In the genomic region with DNA sequence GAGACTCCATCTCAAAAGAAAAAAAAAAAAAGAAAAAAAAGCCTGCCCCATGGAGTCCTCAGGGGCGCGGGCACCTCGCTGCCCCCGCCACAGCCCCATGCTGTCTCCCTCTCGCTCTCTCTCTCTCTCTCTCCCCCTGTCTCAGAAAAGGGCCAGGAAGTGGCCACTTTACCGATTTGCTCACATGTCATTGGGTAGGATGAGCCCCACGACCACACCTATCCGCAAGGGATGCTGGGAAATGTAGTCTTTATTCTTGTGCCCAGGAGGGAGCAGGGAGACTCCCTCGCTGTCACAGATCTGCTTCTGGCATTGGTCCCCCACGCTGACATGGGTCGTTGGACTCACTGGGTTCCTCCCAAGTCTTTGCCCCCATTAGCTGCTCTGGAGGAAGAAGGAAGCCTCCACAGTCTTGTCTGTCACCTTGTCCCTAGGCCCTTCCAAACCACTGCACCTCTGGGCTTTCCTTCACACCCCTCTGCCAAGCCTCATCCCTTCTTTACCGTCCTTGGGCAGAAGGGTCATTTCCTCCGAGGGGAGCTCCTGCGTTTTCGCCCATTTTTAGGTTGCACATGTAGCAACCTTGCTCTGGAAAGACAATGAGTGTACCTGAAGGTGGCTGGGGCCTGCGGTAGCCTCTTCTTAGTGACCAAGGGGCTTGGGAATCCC, we compare ENCODE assay signal across 11 cellular contexts. TPM values are rescaled to one million over a fixed set of nuclear protein-coding genes. Genes with fewer than 3 reads are reported as not detected.
DNase-seq lines count a peak whose midpoint lies in the region; TF ChIP-seq lines count a peak whose summit lies in the region.
"Had no signal": no experiment of that assay in that cellular context is flagged by ENCODE, and none has a peak within 500 bp of the region (broad histone marks: within the 10 kb centered on the region; RNA-seq: fewer than 3 reads in every experiment).

No MANE protein-coding gene starts in this region.

- no peak overlapping the region for H3K4ac ChIP-seq in mesendoderm (ENCODE audit: low read depth, low read length)

- no peak overlapping the region for H4K8ac ChIP-seq in mesendoderm (ENCODE audit: low read depth, low read length)

- TF ChIP-seq CTCF in GM20000 (IDR thresholded peaks at IDR 0.05; ENCODE audit: extremely low read depth, missing control alignments), result no peak
- TF ChIP-seq CTCF in WERI-Rb-1 (IDR thresholded peaks at IDR 0.05; ENCODE audit: low read depth, low read length), result no peak

- DNase-seq in NCI-H748 (lab: John Stamatoyannopoulos, UW; ENCODE audit: unreplicated experiment) (peak; percentile 65), NCI-H748 treated with DMSO at 0.1 percent for 48 hours (lab: John Stamatoyannopoulos, UW) (no peak), GM20000 (ENCODE audit: low spot score) (peak; percentile 36), WERI-Rb-1 (peak; percentile 4), mesendoderm (peak; percentile 78), occipital lobe (lab: John Stamatoyannopoulos, UW) (no peak), head of caudate nucleus (no peak), AML-193 (lab: John Stamatoyannopoulos, UW) (no peak)
- DNase-seq: heart left ventricle, Right ventricle myocardium superior, spleen had no signal

- no peaks in the 10 kb centered on the region for H3K79me2 ChIP-seq in mesendoderm (ENCODE audit: control insufficient read depth, insufficient read depth, low read length)

- intact Hi-C loops in head of caudate nucleus (cut with DNase I), result no loop called here

- H3K9me3 ChIP-seq in WERI-Rb-1 (ENCODE audit: severe bottlenecking), result peaks cover 18% of the 10 kb centered on the region
- H3K9me3 ChIP-seq: heart left ventricle, spleen had no signal

- H3K4me1 ChIP-seq in mesendoderm (ENCODE audit: control insufficient read depth, low read depth, low read length), result no peaks in the 10 kb centered on the region
- H3K4me1 ChIP-seq: heart left ventricle had no signal

- H3K36me3 ChIP-seq in WERI-Rb-1 (no peaks in the 10 kb centered on the region), mesendoderm (ENCODE audit: control insufficient read depth, insufficient read depth, low read length) (no peaks in the 10 kb centered on the region)
- H3K36me3 ChIP-seq: heart left ventricle, spleen had no signal

- H2BK15ac ChIP-seq in mesendoderm (replicated peaks; ENCODE audit: low read depth), result no peak overlapping the region

- no peak overlapping the region for H3K56ac ChIP-seq in mesendoderm (ENCODE audit: low read length)

- H3K79me1 ChIP-seq in mesendoderm (ENCODE audit: low read length), result no peaks in the 10 kb centered on the region

- no peak overlapping the region for H2BK120ac ChIP-seq in mesendoderm (ENCODE audit: low read depth, low read length)

- H3K27ac ChIP-seq in WERI-Rb-1 (no peak overlapping the region), mesendoderm (ENCODE audit: low read depth, low read length) (no peak overlapping the region)
- H3K27ac ChIP-seq: spleen had no signal

- WGBS in mesendoderm (ENCODE audit: extremely low coverage, insufficient coverage, low lambda C conversion rate), result no CpG with 5 or more reads among the region's 16 CpGs

- H3K27me3 ChIP-seq in WERI-Rb-1 (ENCODE audit: insufficient read depth, low read depth, severe bottlenecking) (no peaks in the 10 kb centered on the region), mesendoderm (ENCODE audit: insufficient read depth, low read length, poor library complexity) (no peaks in the 10 kb centered on the region)
- H3K27me3 ChIP-seq: heart left ventricle had no signal

- no peak overlapping the region for H3K4me2 ChIP-seq in mesendoderm (ENCODE audit: low read length)

- no peak overlapping the region for H3K4me3 ChIP-seq in WERI-Rb-1 (ENCODE audit: low read depth, low read length)
- H3K4me3 ChIP-seq in mesendoderm (ENCODE audit: low read length), result no peak overlapping the region
- H3K4me3 ChIP-seq: heart left ventricle, spleen had no signal

- no peak overlapping the region for H2BK5ac ChIP-seq in mesendoderm (ENCODE audit: low read length)

- no peak overlapping the region for H3K18ac ChIP-seq in mesendoderm (ENCODE audit: low read length)

- H3K23ac ChIP-seq in mesendoderm (ENCODE audit: low read length), result no peak overlapping the region

- H4K5ac ChIP-seq in mesendoderm (ENCODE audit: low read length), result no peak overlapping the region

- H2AK5ac ChIP-seq in mesendoderm (ENCODE audit: low read length), result no peak overlapping the region

- H3K9ac ChIP-seq in mesendoderm (ENCODE audit: low read length), result no peak overlapping the region

RNA-seq across cellular contexts. Expression of gene GJD3, which starts 6.9 kb away (rescaled TPM):
- not detected for polyA plus RNA-seq in mesendoderm (2013, experiment 1 of 2)
- not detected for polyA plus RNA-seq in mesendoderm (2013, experiment 2 of 2)
- 0.31 TPM for total RNA-seq in occipital lobe

RNA-seq across cellular contexts. Expression of gene TOP2A, which starts 46.3 kb away (rescaled TPM):
- polyA plus RNA-seq in mesendoderm (2013, experiment 1 of 2), result 122 TPM
- polyA plus RNA-seq in mesendoderm (2013, experiment 2 of 2), result 126 TPM
- total RNA-seq in occipital lobe, result 24.0 TPM

Comparison
In these comparisons a context has a peak if more than half of its experiments do, and no peak if none do; other contexts are left out.
1. DNase-seq: peak in NCI-H748 (single experiment), GM20000 (single experiment), WERI-Rb-1 (single experiment) and mesendoderm (single experiment); none in NCI-H748 treated with DMSO at 0.1 percent for 48 hours (single experiment), occipital lobe (single experiment), head of caudate nucleus (0 of 42) and AML-193 (0 of 2).